Comparison of ENCODE assay signal across 21 cellular contexts in the genomic region with DNA sequence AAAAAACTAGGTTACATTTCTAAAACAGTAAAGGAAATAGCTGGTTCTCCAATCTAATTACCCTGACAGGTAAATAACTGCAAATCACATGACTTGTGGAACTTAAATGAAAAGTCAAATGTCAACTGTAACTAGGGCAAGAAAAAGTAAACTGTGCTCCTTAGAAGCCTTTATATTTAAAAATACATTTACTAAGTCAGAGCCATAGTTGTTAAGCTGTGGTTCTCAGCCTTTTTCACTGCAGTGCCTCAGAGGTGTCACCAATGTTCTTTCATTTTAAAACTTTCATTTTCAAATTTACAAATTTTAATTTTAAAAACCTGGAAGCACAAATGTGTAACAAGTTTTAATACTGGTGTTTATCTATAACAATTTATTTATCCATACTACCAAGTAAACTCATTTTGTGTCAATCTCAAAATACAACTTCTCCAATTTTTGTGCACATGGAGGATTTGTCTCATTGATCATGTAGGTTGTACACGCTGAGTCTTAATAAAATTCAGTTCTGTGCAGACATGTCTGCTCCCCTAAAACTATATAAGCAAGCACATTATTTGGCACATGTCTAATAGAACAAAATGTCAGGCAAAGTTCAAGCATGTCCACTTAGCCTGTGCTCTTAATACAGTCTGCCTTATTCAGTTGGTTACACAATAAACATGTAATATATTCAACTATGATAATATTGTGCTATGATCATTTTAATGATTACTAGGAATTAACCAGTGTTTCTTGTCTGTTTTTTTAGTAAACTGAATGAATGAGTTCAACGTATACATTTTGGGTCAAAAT.
"Had no signal": no experiment of that assay in that cellular context is flagged by ENCODE, and none has a peak within 500 bp of the region (broad histone marks: within the 10 kb centered on the region; RNA-seq: fewer than 3 reads in every experiment).

No MANE protein-coding gene starts in this region.

- H3K27me3 ChIP-seq: foreskin keratinocyte, tibial artery, uterus had no signal

- FAIRE-seq: TTC549 had no signal

- H3K27ac ChIP-seq: foreskin keratinocyte, left ventricle myocardium inferior, tibial artery, uterus had no signal

- H3K36me3 Mint-ChIP-seq: naive thymus-derived CD8-positive, alpha-beta T cell had no signal

- ATAC-seq: activated CD8-positive, alpha-beta memory T cell treated with anti-CD3 and anti-CD28 coated beads, Interleukin-2, amount 10 ng/mL, durations not matched to agents 7 days and 5 days; activated T-cell treated with anti-CD3 and anti-CD28 coated beads, Interleukin-2, amount 50 U/mL, for 4 hours; foreskin keratinocyte; naive thymus-derived CD8-positive, alpha-beta T cell had no signal

- H3K4me3 Mint-ChIP-seq: activated B cell treated with CpG ODN at 0.5 μM for 24 hours; activated CD8-positive, alpha-beta memory T cell treated with anti-CD3 and anti-CD28 coated beads, Interleukin-2, amount 10 ng/mL, durations not matched to agents 7 days and 5 days; activated naive CD8-positive, alpha-beta T cell treated with anti-CD3 and anti-CD28 coated beads, Interleukin-2, amount 10 ng/mL, durations not matched to agents 7 days and 5 days; activated T-cell treated with anti-CD3 and anti-CD28 coated beads, Interleukin-2, amount 50 U/mL, for 4 hours; dendritic cell treated with granulocyte-macrophage colony-stimulating factor and Interleukin-4, amounts not matched to agents 40 ng/mL and 50 ng/mL, for 4 days; memory B cell had no signal

- H3K36me3 ChIP-seq: left ventricle myocardium inferior, tibial artery, uterus had no signal

- H3K27ac Mint-ChIP-seq: activated B cell treated with CpG ODN at 0.5 μM for 24 hours; activated CD8-positive, alpha-beta memory T cell treated with anti-CD3 and anti-CD28 coated beads, Interleukin-2, amount 10 ng/mL, durations not matched to agents 7 days and 5 days; activated naive CD8-positive, alpha-beta T cell treated with anti-CD3 and anti-CD28 coated beads, Interleukin-2, amount 10 ng/mL, durations not matched to agents 7 days and 5 days; dendritic cell treated with granulocyte-macrophage colony-stimulating factor and Interleukin-4, amounts not matched to agents 40 ng/mL and 50 ng/mL, for 4 days; memory B cell; naive thymus-derived CD8-positive, alpha-beta T cell had no signal

- H3K4me3 ChIP-seq: left ventricle myocardium inferior, tibial artery, uterus had no signal

- H3K27me3 Mint-ChIP-seq: activated B cell treated with CpG ODN at 0.5 μM for 24 hours; activated CD8-positive, alpha-beta memory T cell treated with anti-CD3 and anti-CD28 coated beads, Interleukin-2, amount 10 ng/mL, durations not matched to agents 7 days and 5 days; activated naive CD8-positive, alpha-beta T cell treated with anti-CD3 and anti-CD28 coated beads, Interleukin-2, amount 10 ng/mL, durations not matched to agents 7 days and 5 days; dendritic cell treated with granulocyte-macrophage colony-stimulating factor and Interleukin-4, amounts not matched to agents 40 ng/mL and 50 ng/mL, for 4 days; memory B cell; naive thymus-derived CD8-positive, alpha-beta T cell had no signal

- H3K9me3 Mint-ChIP-seq: activated B cell treated with CpG ODN at 0.5 μM for 24 hours; activated naive CD8-positive, alpha-beta T cell treated with anti-CD3 and anti-CD28 coated beads, Interleukin-2, amount 10 ng/mL, durations not matched to agents 7 days and 5 days; activated T-cell treated with anti-CD3 and anti-CD28 coated beads, Interleukin-2, amount 50 U/mL, for 4 hours; dendritic cell treated with granulocyte-macrophage colony-stimulating factor and Interleukin-4, amounts not matched to agents 40 ng/mL and 50 ng/mL, for 4 days; memory B cell; naive thymus-derived CD8-positive, alpha-beta T cell had no signal

- DNase-seq: activated B cell treated with CpG ODN at 0.5 μM for 24 hours; activated CD4-positive, alpha-beta T cell treated with anti-CD3 and anti-CD28 coated beads, Interleukin-2, amount 50 U/mL, for 1 hour; activated CD8-positive, alpha-beta memory T cell treated with anti-CD3 and anti-CD28 coated beads, Interleukin-2, amount 10 ng/mL, durations not matched to agents 7 days and 5 days; activated gamma-delta T cell treated with Interleukin-2 at 50 U/mL for 16 hours; activated naive CD8-positive, alpha-beta T cell treated with anti-CD3 and anti-CD28 coated beads, Interleukin-2, amount 10 ng/mL, durations not matched to agents 7 days and 5 days; activated T-cell treated with anti-CD3 and anti-CD28 coated beads, Interleukin-2, amount 50 U/mL, for 4 hours; aorta; cerebellar nuclear complex; effector memory CD4-positive, alpha-beta T cell; foreskin keratinocyte; glutamatergic neuron; left ventricle myocardium inferior; naive thymus-derived CD8-positive, alpha-beta T cell; retina; stimulated activated CD4-positive, alpha-beta T cell treated with anti-CD3 and anti-CD28 coated beads, Interleukin-4, amount 100 ng/mL, for 24 hours; stimulated activated naive CD4-positive, alpha-beta T cell; tibial artery; uterus had no signal

- H3K4me1 ChIP-seq: tibial artery, uterus had no signal

- H3K9me3 ChIP-seq: left ventricle myocardium inferior, tibial artery, uterus had no signal
